Comparison of ENCODE assay signal across 8 cellular contexts in the genomic region with DNA sequence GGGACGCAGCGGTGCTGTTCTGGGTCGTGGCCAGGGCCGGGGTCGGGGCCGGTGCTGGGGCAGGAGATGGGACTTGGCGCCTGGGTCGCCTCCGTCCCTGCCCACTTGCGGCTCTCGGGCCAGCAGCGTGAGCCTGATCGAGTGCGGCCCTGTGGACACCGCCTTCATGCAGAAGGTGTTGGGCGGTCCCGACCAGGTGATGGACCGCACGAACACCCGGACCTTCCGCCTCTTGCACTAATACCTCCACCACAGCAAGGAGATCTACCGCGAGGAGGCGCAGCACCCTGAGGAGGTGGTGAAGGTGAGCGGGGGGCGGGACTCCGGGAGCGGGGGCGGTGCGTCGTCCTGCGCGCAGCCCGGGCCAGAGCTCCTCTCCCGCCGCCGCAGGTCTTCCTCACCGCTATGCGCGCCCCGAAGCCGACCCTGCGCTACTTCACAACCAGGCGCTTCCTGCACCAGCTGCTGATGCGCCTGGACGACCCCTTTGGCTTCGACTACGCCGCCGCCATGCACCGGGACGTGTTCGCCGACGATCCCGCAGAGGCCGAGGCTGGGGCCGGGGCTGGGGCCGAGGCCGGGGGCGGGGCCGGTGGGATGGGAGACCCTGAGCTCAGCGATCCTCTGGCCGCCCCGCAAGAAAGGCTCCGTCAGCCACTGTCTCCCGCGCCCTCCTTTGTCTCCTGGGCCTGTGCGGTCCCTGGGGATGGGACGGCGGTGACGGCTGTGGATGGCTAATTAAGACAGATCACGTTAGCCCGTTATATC. TPM values are rescaled to one million over a fixed set of nuclear protein-coding genes. Genes with fewer than 3 reads are reported as not detected.
DNase-seq lines count a peak whose midpoint lies in the region; ATAC-seq and TF ChIP-seq lines count a peak whose summit lies in the region.

No MANE protein-coding gene starts in this region.

- peaks cover 10% of the 10 kb centered on the region for H3F3A ChIP-seq in GM23338 (replicated peaks; ENCODE audit: low read depth)

- POLR2A ChIA-PET in CD8-positive, alpha-beta T cell (lab: Charles Lee): interaction anchor here (1.5 to 1.8 kb wide), 3 partner anchors 12 to 18 kb away, joined by 3 to 5 read pairs (median 5); partner anchors contain the start of gene NAGLU

- peaks cover 25% of the 10 kb centered on the region for H3K4me1 Mint-ChIP-seq in CD8-positive, alpha-beta T cell (ENCODE audit: low read depth)
- H3K4me1 Mint-ChIP-seq in GM23338 (peaks cover 8% of the 10 kb centered on the region; the same call in 2 of the 3 replicates), glutamatergic neuron (ENCODE audit: low read depth, unreplicated experiment) (peaks cover 8% of the 10 kb centered on the region)

- peak; percentile 53 for TF ChIP-seq CTCF in CD8-positive, alpha-beta T cell (IDR thresholded peaks at IDR 0.05)
- TF ChIP-seq CTCF in GM23338 (conservative IDR thresholded peaks at IDR 0.05; ENCODE audit: low read depth in 2 of 2) (peak; percentile 56 to 89), glutamatergic neuron (IDR thresholded peaks at IDR 0.05; ENCODE audit: partially characterized antibody, unreplicated experiment) (peak; percentile 35)

- peak; percentile 98 for ATAC-seq in CD8-positive, alpha-beta T cell
- ATAC-seq in GM23338: peak; percentile 88

- peaks cover 8% of the 10 kb centered on the region for H3K4me1 ChIP-seq in CD8-positive, alpha-beta T cell (ENCODE audit: insufficient read depth, low read length)
- H3K4me1 ChIP-seq in GM23338 (ENCODE audit: insufficient read depth): peaks cover 4% of the 10 kb centered on the region; the same call in 1 of the 2 replicates

- peaks cover 7% of the 10 kb centered on the region for H3K36me3 ChIP-seq in CD8-positive, alpha-beta T cell (ENCODE audit: insufficient read depth, low read length)
- H3K36me3 ChIP-seq in GM23338 (ENCODE audit: insufficient read depth): no peaks in the 10 kb centered on the region

- H3K4me2 ChIP-seq in GM23338: peak overlapping the region; percentile 84

- no peak overlapping the region for H3K27ac Mint-ChIP-seq in CD8-positive, alpha-beta T cell
- H3K27ac Mint-ChIP-seq in GM23338 (no peak overlapping the region), glutamatergic neuron (ENCODE audit: unreplicated experiment) (peak overlapping the region; percentile 76)

- intact Hi-C loops in CD8-positive, alpha-beta T cell (cut with DNase I, micrococcal nuclease): loop anchor here in 1 of 2 experiments (1.0 kb wide), 1 partner anchor 30 kb away; no protein-coding TSS in a partner anchor

- no peaks in the 10 kb centered on the region for H3K27me3 ChIP-seq in CD8-positive, alpha-beta T cell (ENCODE audit: insufficient read depth, low read length)
- 0 out of 2 replicates have a peak, but pooled peaks cover 7% of the 10 kb centered on the region for H3K27me3 ChIP-seq in GM23338 (ENCODE audit: insufficient read depth)

- H3K9me3 Mint-ChIP-seq in CD8-positive, alpha-beta T cell: no peaks in the 10 kb centered on the region
- H3K9me3 Mint-ChIP-seq in GM23338 (no peaks in the 10 kb centered on the region), glutamatergic neuron (ENCODE audit: unreplicated experiment) (peaks cover 8% of the 10 kb centered on the region)

- peak; percentile 55 to 86 (median 80) for DNase-seq in CD8-positive, alpha-beta T cell
- DNase-seq in GM23338 (ENCODE audit: low spot score) (peak; percentile 98), NCI-H510A treated with DMSO at 0.1 percent for 48 hours (lab: John Stamatoyannopoulos, UW) (peak; percentile 89), activated T-helper 1 cell treated with Interleukin-2 at 50 U/mL for 16 hours (ENCODE audit: low read depth) (peak; percentile 70), glutamatergic neuron (peak; percentile 83), pons (ENCODE audit: low spot score) (no peak), medulla oblongata (ENCODE audit: extremely low spot score) (no peak)

- 0 out of 2 replicates have a peak, but pooled peaks cover 2% of the 10 kb centered on the region for H3K79me2 ChIP-seq in GM23338 (replicated peaks; ENCODE audit: insufficient read depth)

- peak overlapping the region; percentile 45 for H3K4me3 ChIP-seq in CD8-positive, alpha-beta T cell (ENCODE audit: low read depth, low read length)
- H3K4me3 ChIP-seq in GM23338 (peak overlapping the region; percentile 72), skin epidermis (peak overlapping the region; percentile 15 to 43 (median 25))

- CTCF ChIA-PET in CD8-positive, alpha-beta T cell (lab: Charles Lee): interaction anchor here (0.6 to 1.6 kb wide), 8 partner anchors 10 to 270 kb away, joined by 3 to 9 read pairs (median 4); partner anchors contain the start of genes MLX and PSMC3IP

- peaks cover 6% of the 10 kb centered on the region; the same call in 1 of the 2 replicates for H4K20me1 ChIP-seq in GM23338 (replicated peaks; ENCODE audit: insufficient read depth)

- H3K9me3 ChIP-seq in CD8-positive, alpha-beta T cell (ENCODE audit: low read length): no peaks in the 10 kb centered on the region

- H3K27me3 Mint-ChIP-seq in CD8-positive, alpha-beta T cell (ENCODE audit: low read depth): no peaks in the 10 kb centered on the region
- H3K27me3 Mint-ChIP-seq in GM23338 (ENCODE audit: insufficient read depth, low read depth, poor library complexity): peaks cover 6% of the 10 kb centered on the region
- peaks cover 12% of the 10 kb centered on the region for H3K27me3 Mint-ChIP-seq in glutamatergic neuron (ENCODE audit: unreplicated experiment)

- peak overlapping the region; percentile 58 for H3K4me3 Mint-ChIP-seq in CD8-positive, alpha-beta T cell
- H3K4me3 Mint-ChIP-seq in GM23338: peak overlapping the region; percentile 66
- H3K4me3 Mint-ChIP-seq in glutamatergic neuron (ENCODE audit: unreplicated experiment): peak overlapping the region; percentile 80

- no peak overlapping the region for H3K27ac ChIP-seq in CD8-positive, alpha-beta T cell (ENCODE audit: low read depth, low read length)
- H3K27ac ChIP-seq in GM23338 (ENCODE audit: low read depth): no peak overlapping the region
- no peak overlapping the region for H3K27ac ChIP-seq in skin epidermis

- peaks cover 4% of the 10 kb centered on the region for H3K36me3 Mint-ChIP-seq in CD8-positive, alpha-beta T cell
- 0 out of 3 replicates have a peak, but pooled peaks cover 3% of the 10 kb centered on the region for H3K36me3 Mint-ChIP-seq in GM23338 (ENCODE audit: low read depth)
- H3K36me3 Mint-ChIP-seq in glutamatergic neuron (ENCODE audit: unreplicated experiment): no peaks in the 10 kb centered on the region

- H2AFZ ChIP-seq in GM23338: peak overlapping the region; percentile 92; the same call in 1 of the 2 replicates

- H3K9me2 ChIP-seq in GM23338 (ENCODE audit: insufficient read depth): no peaks in the 10 kb centered on the region

TF ChIP-seq in GM23338, 12 proteins besides CTCF, POLR2A, EP300 and RAD21 (continues in another document):
- peak; percentile 81 for TF ChIP-seq POLR2AphosphoS5 (IDR thresholded peaks at IDR 0.05; ENCODE audit: low read depth)
- TF ChIP-seq, protein P1, sequence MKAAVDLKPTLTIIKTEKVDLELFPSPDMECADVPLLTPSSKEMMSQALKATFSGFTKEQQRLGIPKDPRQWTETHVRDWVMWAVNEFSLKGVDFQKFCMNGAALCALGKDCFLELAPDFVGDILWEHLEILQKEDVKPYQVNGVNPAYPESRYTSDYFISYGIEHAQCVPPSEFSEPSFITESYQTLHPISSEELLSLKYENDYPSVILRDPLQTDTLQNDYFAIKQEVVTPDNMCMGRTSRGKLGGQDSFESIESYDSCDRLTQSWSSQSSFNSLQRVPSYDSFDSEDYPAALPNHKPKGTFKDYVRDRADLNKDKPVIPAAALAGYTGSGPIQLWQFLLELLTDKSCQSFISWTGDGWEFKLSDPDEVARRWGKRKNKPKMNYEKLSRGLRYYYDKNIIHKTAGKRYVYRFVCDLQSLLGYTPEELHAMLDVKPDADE (IDR thresholded peaks at IDR 0.05): no peak; the same call in 1 of the 2 replicates

RNA-seq across cellular contexts. Expression of gene HSD17B1, which starts 4.5 kb away (rescaled TPM):
- total RNA-seq in CD8-positive, alpha-beta T cell: under 1 TPM; 0.44 to 0.52 TPM
- 0.97 and 1.7 TPM in 2 replicates for total RNA-seq in GM23338 (2014; rRNA removed; shearing (Covaris generic))
- 1.7 and 1.8 TPM in 2 replicates for polyA plus RNA-seq in GM23338 (2016; fragmentation: Nextera tagmentation; extraction: Ambion mirVana)
- total RNA-seq in glutamatergic neuron (ENCODE audit: unreplicated experiment): 4.1 TPM

RNA-seq across cellular contexts. Expression of gene NAGLU, which starts 12.2 kb away (rescaled TPM):
- total RNA-seq in CD8-positive, alpha-beta T cell: 1 to 10 TPM; 7.4 TPM
- total RNA-seq in GM23338 (2014; rRNA removed; shearing (Covaris generic)): 21.9 and 31.2 TPM in 2 replicates
- polyA plus RNA-seq in GM23338 (2016; fragmentation: Nextera tagmentation; extraction: Ambion mirVana): 12.0 and 13.0 TPM in 2 replicates
- 42.8 TPM for total RNA-seq in glutamatergic neuron (ENCODE audit: unreplicated experiment)

RNA-seq across cellular contexts. Expression of gene COASY, which starts 13.7 kb away (rescaled TPM):
- total RNA-seq in CD8-positive, alpha-beta T cell: 10 to 100 TPM; 26.4 to 32.9 TPM
- total RNA-seq in GM23338 (2014; rRNA removed; shearing (Covaris generic)): 60.1 and 62.0 TPM in 2 replicates
- polyA plus RNA-seq in GM23338 (2016; fragmentation: Nextera tagmentation; extraction: Ambion mirVana): 72.1 and 77.5 TPM in 2 replicates
- total RNA-seq in glutamatergic neuron (ENCODE audit: unreplicated experiment): 57.4 TPM

RNA-seq across cellular contexts. Expression of gene MLX, which starts 18.6 kb away (rescaled TPM):
- 10 to 100 TPM; 18.3 to 21.3 TPM for total RNA-seq in CD8-positive, alpha-beta T cell
- total RNA-seq in GM23338 (2014; rRNA removed; shearing (Covaris generic)): 23.3 and 34.1 TPM in 2 replicates
- 28.8 and 33.2 TPM in 2 replicates for polyA plus RNA-seq in GM23338 (2016; fragmentation: Nextera tagmentation; extraction: Ambion mirVana)
- 62.5 TPM for total RNA-seq in glutamatergic neuron (ENCODE audit: unreplicated experiment)

RNA-seq across cellular contexts. Expression of gene PSMC3IP, which starts 29.3 kb away (rescaled TPM):
- 1 to 10 TPM; 3.9 to 4.1 TPM for total RNA-seq in CD8-positive, alpha-beta T cell
- 14.7 and 18.5 TPM in 2 replicates for total RNA-seq in GM23338 (2014; rRNA removed; shearing (Covaris generic))
- polyA plus RNA-seq in GM23338 (2016; fragmentation: Nextera tagmentation; extraction: Ambion mirVana): 29.5 and 32.7 TPM in 2 replicates
- 12.0 TPM for total RNA-seq in glutamatergic neuron (ENCODE audit: unreplicated experiment)

Comparison
In these comparisons a context has a peak if more than half of its experiments do, and no peak if none do; other contexts are left out.
1. DNase-seq: peak in CD8-positive, alpha-beta T cell (7 of 7), GM23338 (single experiment), NCI-H510A treated with DMSO at 0.1 percent for 48 hours (single experiment), activated T-helper 1 cell treated with Interleukin-2 at 50 U/mL for 16 hours (single experiment) and glutamatergic neuron (single experiment); none in pons (single experiment) and medulla oblongata (single experiment).
2. Peak in every context shown above with its lines, with median percentiles within 50 percentile points of each other: H3K4me3 ChIP-seq, H3K4me3 Mint-ChIP-seq and CTCF ChIP-seq.